In the genomic region with DNA sequence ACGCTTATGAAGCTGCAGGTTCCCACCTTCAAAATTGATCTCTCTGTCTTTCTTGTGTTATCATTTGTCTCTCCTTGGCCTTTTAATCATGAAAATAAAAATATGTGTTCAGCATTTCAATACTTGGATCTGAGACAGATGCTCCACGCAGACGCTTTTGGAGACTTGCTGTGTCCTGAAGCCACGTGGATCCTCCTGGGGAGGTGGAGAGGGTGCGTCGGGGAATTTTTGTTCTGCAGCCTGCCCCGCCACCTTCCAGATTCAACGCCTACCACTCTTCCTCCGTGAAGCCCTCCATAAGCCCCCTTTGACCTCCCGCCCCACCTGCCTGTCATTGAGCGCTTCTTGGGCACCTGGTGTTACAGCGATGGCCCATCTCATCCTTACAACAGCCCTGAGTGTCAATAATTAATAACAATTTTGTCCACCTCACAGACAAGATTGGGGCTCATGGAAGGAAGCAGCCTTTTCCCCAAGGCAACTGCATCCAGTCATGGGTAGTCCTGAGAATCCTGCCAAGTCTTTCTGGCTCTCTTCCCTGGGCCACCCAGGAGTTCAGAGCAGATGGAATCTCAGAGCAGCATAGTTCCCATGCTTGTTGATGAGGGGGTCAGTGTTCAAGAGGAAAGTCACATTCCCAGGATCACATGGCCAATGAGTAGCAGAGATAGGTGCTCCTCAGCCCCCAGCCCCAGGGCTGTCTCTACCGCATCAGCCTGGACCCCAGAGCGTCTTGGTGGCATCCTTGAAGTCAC, we compare ENCODE assay signal across 25 cellular contexts.
A peak's percentile ranks its signal among the peaks of the same experiment; 100 is the strongest.
DNase-seq lines count a peak whose midpoint lies in the region; ATAC-seq and TF ChIP-seq lines count a peak whose summit lies in the region.
"Had no signal": no experiment of that assay in that cellular context is flagged by ENCODE, and none has a peak within 500 bp of the region (broad histone marks: within the 10 kb centered on the region; RNA-seq: fewer than 3 reads in every experiment).

No MANE protein-coding gene starts in this region.

- WGBS in trophoblast cell (ENCODE audit: extremely low coverage, insufficient coverage, insufficient read length): no CpG with 5 or more reads among the region's 14 CpGs

- H3K4me1 ChIP-seq in BLaER1 treated with 17β-estradiol and CSF1 and Interleukin-3, amounts not matched to agents 10 nM and 100 nM: peaks cover 8 to 24% (median 17%) of the 10 kb centered on the region in 10 experiments
- H3K4me1 ChIP-seq in osteoblast (ENCODE audit: insufficient read depth, low read length): no peaks in the 10 kb centered on the region
- no peaks in the 10 kb centered on the region for H3K4me1 ChIP-seq in trophoblast cell (ENCODE audit: control insufficient read depth in 1 of 2, insufficient read depth in 2 of 2, low read length in 2 of 2)
- H3K4me1 ChIP-seq: esophagus squamous epithelium had no signal

- TF ChIP-seq CTCF in osteoblast (IDR thresholded peaks at IDR 0.05; ENCODE audit: extremely low read depth, low read depth, low read length): no peak

- H3K79me1 ChIP-seq in trophoblast cell (ENCODE audit: low read length): no peaks in the 10 kb centered on the region

- H3K4ac ChIP-seq in trophoblast cell (ENCODE audit: low read depth, low read length): no peak overlapping the region

- H4K8ac ChIP-seq in trophoblast cell (ENCODE audit: low read depth, low read length): no peak overlapping the region

- H3K18ac ChIP-seq in trophoblast cell (ENCODE audit: low read length): no peak overlapping the region

- no peaks in the 10 kb centered on the region for H3K27me3 ChIP-seq in BLaER1 treated with 17β-estradiol and CSF1 and Interleukin-3, amounts not matched to agents 10 nM and 100 nM
- H3K27me3 ChIP-seq in osteoblast (ENCODE audit: insufficient read depth, low read length) (peaks cover 22% of the 10 kb centered on the region), trophoblast cell (ENCODE audit: insufficient read depth, low read length) (no peaks in the 10 kb centered on the region)
- H3K27me3 ChIP-seq: cardiac muscle cell, esophagus squamous epithelium, ovary had no signal

- no peak overlapping the region for H3K23ac ChIP-seq in trophoblast cell (ENCODE audit: low read length)

- peak overlapping the region in 8 of 11 experiments; percentile 48 to 72 (median 69); a peak in 16 of 22 replicates for H3K4me2 ChIP-seq in BLaER1 treated with 17β-estradiol and CSF1 and Interleukin-3, amounts not matched to agents 10 nM and 100 nM
- H3K4me2 ChIP-seq in osteoblast (ENCODE audit: insufficient read depth, low read length) (no peak overlapping the region), trophoblast cell (ENCODE audit: low read length) (no peak overlapping the region)

- no peaks in the 10 kb centered on the region for H4K20me1 ChIP-seq in BLaER1 treated with 17β-estradiol and CSF1 and Interleukin-3, amounts not matched to agents 10 nM and 100 nM
- H4K20me1 ChIP-seq in osteoblast (ENCODE audit: insufficient read depth, low read length): no peaks in the 10 kb centered on the region

- no peak overlapping the region for H4K91ac ChIP-seq in trophoblast cell (ENCODE audit: low read depth, low read length)

- no peak overlapping the region for H2AFZ ChIP-seq in osteoblast (ENCODE audit: low read length)
- no peak overlapping the region for H2AFZ ChIP-seq in trophoblast cell (ENCODE audit: insufficient read depth, low read length, poor library complexity)

- H2AK5ac ChIP-seq in trophoblast cell (ENCODE audit: low read length): no peak overlapping the region

- no peak overlapping the region for H3K4me3 ChIP-seq in BLaER1 treated with 17β-estradiol and CSF1 and Interleukin-3, amounts not matched to agents 10 nM and 100 nM
- no peak overlapping the region for H3K4me3 ChIP-seq in osteoblast (ENCODE audit: insufficient read depth, low read length)
- no peak overlapping the region for H3K4me3 ChIP-seq in trophoblast cell (ENCODE audit: low read depth, low read length)
- H3K4me3 ChIP-seq: cardiac muscle cell, esophagus squamous epithelium, ovary, SK-N-MC had no signal

- peak overlapping the region in 1 of 11 experiments; percentile 10; a peak in 1 of 22 replicates for H3K9ac ChIP-seq in BLaER1 treated with 17β-estradiol and CSF1 and Interleukin-3, amounts not matched to agents 10 nM and 100 nM
- H3K9ac ChIP-seq in trophoblast cell (ENCODE audit: low read length): no peak overlapping the region

- DNase-seq in M059J (ENCODE audit: low read depth): peak; percentile 12
- peak; percentile 4 for DNase-seq in fibroblast of peridontal ligament (ENCODE audit: extremely low read depth)
- DNase-seq in osteoblast (ENCODE audit: insufficient read length, low spot score, missing footprints): peak; percentile 85
- DNase-seq in LoVo (ENCODE audit: low spot score): no peak
- DNase-seq in HT-29 (ENCODE audit: low spot score): no peak
- no peak for DNase-seq in trophoblast cell
- DNase-seq: activated CD4-positive, alpha-beta T cell treated with anti-CD3 and anti-CD28 coated beads, Interleukin-2, amount 50 U/mL, for 48 hours; activated naive CD4-positive, alpha-beta T cell treated with anti-CD3 and anti-CD28 coated beads, Interleukin-2, amount 50 U/mL, for 16 hours; CD4-positive, alpha-beta T cell; esophagus squamous epithelium; HCEC 1CT; KBM-7; NCI-H1436; NCI-H2081 treated with DMSO at 0.1 percent for 48 hours; ovary; retina; RPMI8226; T-helper 17 cell had no signal

- no peak overlapping the region for H2BK12ac ChIP-seq in trophoblast cell (ENCODE audit: low read length)

- 0 out of 22 replicates have a peak, but pooled peaks cover 0 to 9% (median 0%) of the 10 kb centered on the region in 11 experiments for H3K36me3 ChIP-seq in BLaER1 treated with 17β-estradiol and CSF1 and Interleukin-3, amounts not matched to agents 10 nM and 100 nM
- H3K36me3 ChIP-seq in osteoblast (ENCODE audit: insufficient read depth, low read length): no peaks in the 10 kb centered on the region
- H3K36me3 ChIP-seq in trophoblast cell (ENCODE audit: control insufficient read depth in 1 of 2, insufficient read depth in 2 of 2, low read length in 2 of 2): no peaks in the 10 kb centered on the region
- H3K36me3 ChIP-seq: cardiac muscle cell, esophagus squamous epithelium, ovary had no signal

- H3K9me3 ChIP-seq in BLaER1 treated with 17β-estradiol and CSF1 and Interleukin-3, amounts not matched to agents 10 nM and 100 nM (replicated peaks in 1 of 11): peaks cover 21 to 34% (median 30%) of the 10 kb centered on the region in 11 experiments
- H3K9me3 ChIP-seq in osteoblast (ENCODE audit: low read depth, low read length) (no peaks in the 10 kb centered on the region), trophoblast cell (ENCODE audit: insufficient read depth, low read depth, low read length) (peaks cover 7% of the 10 kb centered on the region)
- H3K9me3 ChIP-seq: esophagus squamous epithelium, ovary had no signal

- H2BK5ac ChIP-seq in trophoblast cell (ENCODE audit: low read depth, low read length, poor library complexity): no peak overlapping the region

- H3K14ac ChIP-seq in trophoblast cell (ENCODE audit: low read length): no peak overlapping the region

- H2BK120ac ChIP-seq in trophoblast cell (ENCODE audit: insufficient read depth, low read length, poor library complexity): no peak overlapping the region

- H4K12ac ChIP-seq in trophoblast cell (ENCODE audit: low read depth, low read length): no peak overlapping the region

- no peak for ATAC-seq in GM18907 (IDR thresholded peaks at IDR 0.05; ENCODE audit: unreplicated experiment)
- ATAC-seq: activated CD4-positive, CD25-positive, alpha-beta regulatory T cell treated with anti-CD3 and anti-CD28 coated beads, Interleukin-2, amount 50 U/mL, for 24 hours; natural killer cell treated with Interleukin-12 subunit alpha and Interleukin-12 subunit beta and Interleukin-15 and Interleukin-18, amount 100 ng/mL, for 72 hours; stimulated activated effector memory CD8-positive, alpha-beta T cell treated with anti-CD3 and anti-CD28 coated beads, Interleukin-12 subunit alpha, Interleukin-12 subunit beta, amount 100 ng/mL, for 72 hours; T-helper 17 cell had no signal

- H3K27ac ChIP-seq in BLaER1 treated with 17β-estradiol and CSF1 and Interleukin-3, amounts not matched to agents 10 nM and 100 nM: peak overlapping the region in 7 of 11 experiments; percentile 18 to 76 (median 61); a peak in 10 of 22 replicates
- H3K27ac ChIP-seq in osteoblast (ENCODE audit: low read depth, low read length) (no peak overlapping the region), trophoblast cell (ENCODE audit: low read depth, low read length) (no peak overlapping the region)
- H3K27ac ChIP-seq: cardiac muscle cell, esophagus squamous epithelium, ovary, SK-N-MC had no signal

- no peaks in the 10 kb centered on the region for H3K79me2 ChIP-seq in osteoblast (ENCODE audit: insufficient read depth, low read length)
- H3K79me2 ChIP-seq in trophoblast cell (ENCODE audit: control insufficient read depth, insufficient read depth, low read length, poor library complexity): no peaks in the 10 kb centered on the region

Comparison
In these comparisons a context has a peak if more than half of its experiments do, and no peak if none do; other contexts are left out.
1. H3K27ac ChIP-seq: peak in BLaER1 treated with 17β-estradiol and CSF1 and Interleukin-3, amounts not matched to agents 10 nM and 100 nM (7 of 11); none in osteoblast (single experiment) and trophoblast cell (single experiment).
2. H3K4me2 ChIP-seq: peak in BLaER1 treated with 17β-estradiol and CSF1 and Interleukin-3, amounts not matched to agents 10 nM and 100 nM (8 of 11); none in osteoblast (single experiment) and trophoblast cell (single experiment).
3. DNase-seq: peak in M059J (single experiment), fibroblast of peridontal ligament (single experiment) and osteoblast (single experiment); none in LoVo (single experiment), HT-29 (single experiment) and trophoblast cell (0 of 2).